In genomic region chr11:119764108-119764874, GRCh38 we compare ENCODE assay signal across 1 cellular context.
TF ChIP-seq lines count a peak whose summit lies in the region.

No MANE protein-coding gene starts in this region.

TF ChIP-seq in WTC11, 78 proteins besides CTCF, POLR2A, EP300 and RAD21 (continued from another document):
- no peak for TF ChIP-seq STAT6 (CRISPR knock-in tag; conservative IDR thresholded peaks at IDR 0.05; ENCODE audit: low read depth)
- TF ChIP-seq RELA (CRISPR knock-in tag; IDR thresholded peaks at IDR 0.05; ENCODE audit: borderline replicate concordance) = no peak
- TF ChIP-seq FOXP1 (CRISPR knock-in tag; IDR thresholded peaks at IDR 0.05; ENCODE audit: borderline replicate concordance) = no peak
- TF ChIP-seq KAT7 (CRISPR knock-in tag; IDR thresholded peaks at IDR 0.05; ENCODE audit: borderline replicate concordance) = no peak
- no peak for TF ChIP-seq E2F5 (CRISPR knock-in tag; IDR thresholded peaks at IDR 0.05)
